Comparison of ENCODE assay signal across 1 cellular context in genomic region chr21:36385909-36386642, GRCh38.
TF ChIP-seq lines count a peak whose summit lies in the region.

No MANE protein-coding gene starts in this region.

TF ChIP-seq in K562, 482 proteins besides CTCF, POLR2A, EP300 and RAD21 (continued from another document):
- TF ChIP-seq, protein P1, sequence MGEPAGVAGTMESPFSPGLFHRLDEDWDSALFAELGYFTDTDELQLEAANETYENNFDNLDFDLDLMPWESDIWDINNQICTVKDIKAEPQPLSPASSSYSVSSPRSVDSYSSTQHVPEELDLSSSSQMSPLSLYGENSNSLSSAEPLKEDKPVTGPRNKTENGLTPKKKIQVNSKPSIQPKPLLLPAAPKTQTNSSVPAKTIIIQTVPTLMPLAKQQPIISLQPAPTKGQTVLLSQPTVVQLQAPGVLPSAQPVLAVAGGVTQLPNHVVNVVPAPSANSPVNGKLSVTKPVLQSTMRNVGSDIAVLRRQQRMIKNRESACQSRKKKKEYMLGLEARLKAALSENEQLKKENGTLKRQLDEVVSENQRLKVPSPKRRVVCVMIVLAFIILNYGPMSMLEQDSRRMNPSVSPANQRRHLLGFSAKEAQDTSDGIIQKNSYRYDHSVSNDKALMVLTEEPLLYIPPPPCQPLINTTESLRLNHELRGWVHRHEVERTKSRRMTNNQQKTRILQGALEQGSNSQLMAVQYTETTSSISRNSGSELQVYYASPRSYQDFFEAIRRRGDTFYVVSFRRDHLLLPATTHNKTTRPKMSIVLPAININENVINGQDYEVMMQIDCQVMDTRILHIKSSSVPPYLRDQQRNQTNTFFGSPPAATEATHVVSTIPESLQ (CRISPR knock-in tag; IDR thresholded peaks at IDR 0.05): peak; percentile 82; the same call in 1 of the 2 replicates
- TF ChIP-seq, protein P2, sequence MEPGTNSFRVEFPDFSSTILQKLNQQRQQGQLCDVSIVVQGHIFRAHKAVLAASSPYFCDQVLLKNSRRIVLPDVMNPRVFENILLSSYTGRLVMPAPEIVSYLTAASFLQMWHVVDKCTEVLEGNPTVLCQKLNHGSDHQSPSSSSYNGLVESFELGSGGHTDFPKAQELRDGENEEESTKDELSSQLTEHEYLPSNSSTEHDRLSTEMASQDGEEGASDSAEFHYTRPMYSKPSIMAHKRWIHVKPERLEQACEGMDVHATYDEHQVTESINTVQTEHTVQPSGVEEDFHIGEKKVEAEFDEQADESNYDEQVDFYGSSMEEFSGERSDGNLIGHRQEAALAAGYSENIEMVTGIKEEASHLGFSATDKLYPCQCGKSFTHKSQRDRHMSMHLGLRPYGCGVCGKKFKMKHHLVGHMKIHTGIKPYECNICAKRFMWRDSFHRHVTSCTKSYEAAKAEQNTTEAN (CRISPR knock-in tag; IDR thresholded peaks at IDR 0.05): no peak
- TF ChIP-seq, protein P3, sequence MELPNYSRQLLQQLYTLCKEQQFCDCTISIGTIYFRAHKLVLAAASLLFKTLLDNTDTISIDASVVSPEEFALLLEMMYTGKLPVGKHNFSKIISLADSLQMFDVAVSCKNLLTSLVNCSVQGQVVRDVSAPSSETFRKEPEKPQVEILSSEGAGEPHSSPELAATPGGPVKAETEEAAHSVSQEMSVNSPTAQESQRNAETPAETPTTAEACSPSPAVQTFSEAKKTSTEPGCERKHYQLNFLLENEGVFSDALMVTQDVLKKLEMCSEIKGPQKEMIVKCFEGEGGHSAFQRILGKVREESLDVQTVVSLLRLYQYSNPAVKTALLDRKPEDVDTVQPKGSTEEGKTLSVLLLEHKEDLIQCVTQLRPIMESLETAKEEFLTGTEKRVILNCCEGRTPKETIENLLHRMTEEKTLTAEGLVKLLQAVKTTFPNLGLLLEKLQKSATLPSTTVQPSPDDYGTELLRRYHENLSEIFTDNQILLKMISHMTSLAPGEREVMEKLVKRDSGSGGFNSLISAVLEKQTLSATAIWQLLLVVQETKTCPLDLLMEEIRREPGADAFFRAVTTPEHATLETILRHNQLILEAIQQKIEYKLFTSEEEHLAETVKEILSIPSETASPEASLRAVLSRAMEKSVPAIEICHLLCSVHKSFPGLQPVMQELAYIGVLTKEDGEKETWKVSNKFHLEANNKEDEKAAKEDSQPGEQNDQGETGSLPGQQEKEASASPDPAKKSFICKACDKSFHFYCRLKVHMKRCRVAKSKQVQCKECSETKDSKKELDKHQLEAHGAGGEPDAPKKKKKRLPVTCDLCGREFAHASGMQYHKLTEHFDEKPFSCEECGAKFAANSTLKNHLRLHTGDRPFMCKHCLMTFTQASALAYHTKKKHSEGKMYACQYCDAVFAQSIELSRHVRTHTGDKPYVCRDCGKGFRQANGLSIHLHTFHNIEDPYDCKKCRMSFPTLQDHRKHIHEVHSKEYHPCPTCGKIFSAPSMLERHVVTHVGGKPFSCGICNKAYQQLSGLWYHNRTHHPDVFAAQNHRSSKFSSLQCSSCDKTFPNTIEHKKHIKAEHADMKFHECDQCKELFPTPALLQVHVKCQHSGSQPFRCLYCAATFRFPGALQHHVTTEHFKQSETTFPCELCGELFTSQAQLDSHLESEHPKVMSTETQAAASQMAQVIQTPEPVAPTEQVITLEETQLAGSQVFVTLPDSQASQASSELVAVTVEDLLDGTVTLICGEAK (IDR thresholded peaks at IDR 0.05): 0 out of 2 replicates have a peak, but pooled peaks have one; percentile 12
- TF ChIP-seq, protein P3 (CRISPR knock-in tag; IDR thresholded peaks at IDR 0.05): no peak
